ENCODE assay signal across 8 cellular contexts in genomic region chr4:74039065-74039763, GRCh38. TPM values are rescaled to one million over a fixed set of nuclear protein-coding genes. Genes with fewer than 3 reads are reported as not detected.
A peak's percentile ranks its signal among the peaks of the same experiment; 100 is the strongest.
DNase-seq lines count a peak whose midpoint lies in the region; ATAC-seq and TF ChIP-seq lines count a peak whose summit lies in the region.

No MANE protein-coding gene starts in this region.

- peak; percentile 35 for DNase-seq in ACHN
- DNase-seq in adrenal gland, result no peak
- peak in 1 of 3 donors; percentile 0 for DNase-seq in immature natural killer cell
- DNase-seq in stimulated activated naive B cell treated with anti-CD40 and anti-IgM and Interleukin-4, amounts not matched to agents 10 μg/mL and 1 μg/mL and 100 μg/mL, for 72 hours, result no peak
- DNase-seq in islet precursor cell, result no peak
- DNase-seq in NCI-H1694 (lab: John Stamatoyannopoulos, UW), result no peak

- peak overlapping the region; percentile 68 to 77 (median 71) for H3K4me3 Mint-ChIP-seq in immature natural killer cell
- peak overlapping the region; percentile 81 to 88 for H3K4me3 Mint-ChIP-seq in stimulated activated naive B cell treated with anti-CD40 and anti-IgM and Interleukin-4, amounts not matched to agents 10 μg/mL and 1 μg/mL and 100 μg/mL, for 72 hours

- 7 to 9% (median 8%) methylated on average over 12 of the region's 12 CpGs for WGBS in adrenal gland, 4 donors

- H3K27ac ChIP-seq in adrenal gland, result peak overlapping the region in 3 of 5 donors; percentile 15 to 59 (median 38)

- H3K9me3 ChIP-seq in adrenal gland (replicated peaks in 1 of 3), result no peaks in the 10 kb centered on the region

- H3K36me3 ChIP-seq in adrenal gland (replicated peaks in 1 of 2), result no peaks in the 10 kb centered on the region

- H3K27me3 Mint-ChIP-seq in immature natural killer cell (ENCODE audit: low read depth in 3 of 3), result peaks cover 3 to 17% (median 6%) of the 10 kb centered on the region in 3 donors
- H3K27me3 Mint-ChIP-seq in stimulated activated naive B cell treated with anti-CD40 and anti-IgM and Interleukin-4, amounts not matched to agents 10 μg/mL and 1 μg/mL and 100 μg/mL, for 72 hours, result peaks cover 51 to 60% of the 10 kb centered on the region in 2 donors

- peaks cover 0 to 3% (median 0%) of the 10 kb centered on the region in 6 donors for H3K9me3 Mint-ChIP-seq in immature natural killer cell
- no peaks in the 10 kb centered on the region for H3K9me3 Mint-ChIP-seq in stimulated activated naive B cell treated with anti-CD40 and anti-IgM and Interleukin-4, amounts not matched to agents 10 μg/mL and 1 μg/mL and 100 μg/mL, for 72 hours

- no peaks in the 10 kb centered on the region for H3K36me3 Mint-ChIP-seq in immature natural killer cell
- no peaks in the 10 kb centered on the region for H3K36me3 Mint-ChIP-seq in stimulated activated naive B cell treated with anti-CD40 and anti-IgM and Interleukin-4, amounts not matched to agents 10 μg/mL and 1 μg/mL and 100 μg/mL, for 72 hours

- TF ChIP-seq POLR2A in adrenal gland (IDR thresholded peaks at IDR 0.05), result no peak

- in situ Hi-C loops in ACHN (cut with HindIII; ENCODE audit: low pct_ligation_motif_present, low pct_unique_long_range_greater_than_20kb, low sequenced_read_pairs), result no loop called here

- H3K4me1 ChIP-seq in adrenal gland (replicated peaks in 1 of 2), result peaks cover 0 to 9% of the 10 kb centered on the region in 2 donors

- intact Hi-C loops in adrenal gland (cut with DNase I), result no loop called here

- H3K27me3 ChIP-seq in adrenal gland, result no peaks in the 10 kb centered on the region

- H3K4me1 Mint-ChIP-seq in immature natural killer cell, result peaks cover 11 to 18% of the 10 kb centered on the region in 2 donors
- H3K4me1 Mint-ChIP-seq in stimulated activated naive B cell treated with anti-CD40 and anti-IgM and Interleukin-4, amounts not matched to agents 10 μg/mL and 1 μg/mL and 100 μg/mL, for 72 hours, result peaks cover 7 to 27% of the 10 kb centered on the region in 2 donors

- TF ChIP-seq CTCF in adrenal gland (IDR thresholded peaks at IDR 0.05), result no peak

- no peak overlapping the region for H3K27ac Mint-ChIP-seq in immature natural killer cell
- H3K27ac Mint-ChIP-seq in stimulated activated naive B cell treated with anti-CD40 and anti-IgM and Interleukin-4, amounts not matched to agents 10 μg/mL and 1 μg/mL and 100 μg/mL, for 72 hours, result no peak overlapping the region

- ATAC-seq in GM18519 (IDR thresholded peaks at IDR 0.05; ENCODE audit: low FRiP score, unreplicated experiment), result peak; percentile 25
- peak; percentile 43 for ATAC-seq in HG03378 (IDR thresholded peaks at IDR 0.05; ENCODE audit: unreplicated experiment)
- ATAC-seq in stimulated activated naive B cell treated with anti-CD40 and anti-IgM and Interleukin-4, amounts not matched to agents 10 μg/mL and 1 μg/mL and 100 μg/mL, for 72 hours (replicated peaks), result peak; percentile 35 to 36

- H3K4me3 ChIP-seq in adrenal gland, result peak overlapping the region; percentile 47 to 67 (median 54)

RNA-seq across cellular contexts. Expression of gene CXCL3, which starts 0.7 kb away (rescaled TPM):
- 1 to 10 TPM in 1 of 8 donors, under 1 TPM in 4, not detected in 3; 0.42 to 1.5 (median 0.42) TPM for total RNA-seq in adrenal gland
- polyA plus RNA-seq in adrenal gland (1 to 10 TPM in 1 of 3 donors, under 1 TPM in 2; 0.13 to 1.6 (median 0.64) TPM), immature natural killer cell (not detected)

RNA-seq across cellular contexts. Expression of gene CXCL5, which starts 40.7 kb away (rescaled TPM):
- under 1 TPM in 1 of 8 donors, not detected in 7; 0.41 TPM for total RNA-seq in adrenal gland
- polyA plus RNA-seq in adrenal gland (under 1 TPM in 2 of 3 donors, not detected in 1; 0.03 to 0.09 TPM), immature natural killer cell (under 1 TPM in 2 of 3 donors, not detected in 1; 0.41 to 0.76 TPM)

RNA-seq across cellular contexts. Expression of gene PPBP, which starts 51.2 kb away (rescaled TPM):
- total RNA-seq in adrenal gland, result 10 to 100 TPM in 1 of 8 donors, 1 to 10 TPM in 2, under 1 TPM in 2, not detected in 3; 0.81 to 10.5 (median 2.4) TPM
- polyA plus RNA-seq in adrenal gland (under 1 TPM in 1 of 3 donors, not detected in 2; 0.27 TPM), immature natural killer cell (100 to 1,000 TPM in 1 of 3 donors, 10 to 100 TPM in 2; 13.6 to 258 (median 35.7) TPM)

RNA-seq across cellular contexts. Expression of gene PF4, which starts 57.4 kb away (rescaled TPM):
- total RNA-seq in adrenal gland, result under 1 TPM in 1 of 8 donors, not detected in 7; 0.42 TPM
- polyA plus RNA-seq in adrenal gland, result under 1 TPM in 1 of 3 donors, not detected in 2; 0.88 TPM
- 100 to 1,000 TPM in 1 of 3 donors, 1 to 10 TPM in 1, under 1 TPM in 1; 0.88 to 107 (median 9.4) TPM for polyA plus RNA-seq in immature natural killer cell

RNA-seq across cellular contexts. Expression of gene CXCL2, which starts 59.8 kb away (rescaled TPM):
- total RNA-seq in adrenal gland, result 10 to 100 TPM in 1 of 8 donors, 1 to 10 TPM in 7; 2.4 to 13.9 (median 6.2) TPM
- polyA plus RNA-seq in adrenal gland (10 to 100 TPM in 1 of 3 donors, 1 to 10 TPM in 2; 2.2 to 18.8 (median 5.4) TPM), immature natural killer cell (1 to 10 TPM in 1 of 3 donors, not detected in 2; 1.3 TPM)

Comparison
In these comparisons a context has a peak if more than half of its experiments do, and no peak if none do; other contexts are left out.
1. RNA of gene PPBP, which starts 51.2 kb away (polyA plus RNA-seq): 13.6 to 258 TPM in immature natural killer cell; 0.27 TPM in adrenal gland; every median in the first group is over 10 times any median in the second.
2. Peak in every context shown above with its lines, with median percentiles within 50 percentile points of each other: ATAC-seq.